In the genomic region with DNA sequence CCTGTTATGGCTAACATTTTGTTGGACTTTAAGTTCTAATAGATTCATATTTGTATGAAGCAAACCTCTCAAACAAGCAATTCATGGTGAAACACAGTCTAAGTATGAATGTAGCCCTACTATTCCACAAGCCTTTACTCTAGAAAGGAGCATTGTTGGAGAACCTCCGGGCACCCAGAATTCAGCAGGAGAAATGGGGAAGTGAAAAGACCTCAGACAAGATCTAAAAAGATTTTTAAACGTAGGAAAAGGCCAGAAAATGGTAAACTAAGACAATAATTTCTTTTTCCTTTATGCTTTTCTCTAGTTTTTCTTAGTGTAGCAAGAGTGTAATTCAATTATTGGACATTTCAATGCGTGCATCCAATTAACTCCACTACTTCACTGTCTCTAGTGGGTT, we compare ENCODE assay signal across 21 cellular contexts.
"Had no signal": no experiment of that assay in that cellular context is flagged by ENCODE, and none has a peak within 500 bp of the region (broad histone marks: within the 10 kb centered on the region; RNA-seq: fewer than 3 reads in every experiment).

No MANE protein-coding gene starts in this region.

- H3K4me2 ChIP-seq: KMS-11 had no signal

- H3K27me3 ChIP-seq: SJSA1 had no signal

- H3K9ac ChIP-seq: KMS-11 had no signal

- H3K4me1 ChIP-seq: SJSA1 had no signal

- H3K9me3 ChIP-seq: SJSA1 had no signal

- H3K27ac ChIP-seq: KMS-11, SJSA1, SK-N-MC had no signal

- DNase-seq: IMR-90, Kasumi-1, MM.1S, NCI-H1048, NCI-H1105, NCI-H1417, NCI-H1436 treated with DMSO at 0.1 percent for 48 hours, NCI-H187, NCI-H2029, NCI-H2081 treated with DMSO at 0.1 percent for 48 hours, NCI-H2227 treated with DMSO at 0.1 percent for 48 hours, NCI-H524, NCI-H69, NCI-H774, Right ventricle myocardium superior, RPMI8226, SIG-M5 had no signal

- H3K36me3 ChIP-seq: SJSA1 had no signal

- FAIRE-seq: RCC 7860 had no signal

- H3K4me3 ChIP-seq: SJSA1, SK-N-MC had no signal
